In genomic region chr10:91536790-91537189, GRCh38 we compare ENCODE assay signal across 1 cellular context.
TF ChIP-seq lines count a peak whose summit lies in the region.

No MANE protein-coding gene starts in this region.

TF ChIP-seq in HepG2, 621 proteins besides CTCF, POLR2A, EP300 and RAD21 (continued from another document):
- TF ChIP-seq ZNF639 (CRISPR knock-in tag; conservative IDR thresholded peaks at IDR 0.05) (no peak), ZC3H4 (CRISPR knock-in tag; IDR thresholded peaks at IDR 0.05; ENCODE audit: borderline replicate concordance) (no peak), XBP1 (CRISPR knock-in tag; IDR thresholded peaks at IDR 0.05) (no peak), ZNF547 (CRISPR knock-in tag; IDR thresholded peaks at IDR 0.05) (no peak), ZC3H13 (CRISPR knock-in tag; IDR thresholded peaks at IDR 0.05) (no peak), ZNF460 (CRISPR knock-in tag; IDR thresholded peaks at IDR 0.05; ENCODE audit: borderline replicate concordance) (no peak), ZBTB44 (CRISPR knock-in tag; IDR thresholded peaks at IDR 0.05) (no peak), MTERF4 (CRISPR knock-in tag; IDR thresholded peaks at IDR 0.05) (no peak), ZNF788 (CRISPR knock-in tag; IDR thresholded peaks at IDR 0.05; ENCODE audit: borderline replicate concordance) (no peak)
